ENCODE assay signal across 12 cellular contexts in the genomic region with DNA sequence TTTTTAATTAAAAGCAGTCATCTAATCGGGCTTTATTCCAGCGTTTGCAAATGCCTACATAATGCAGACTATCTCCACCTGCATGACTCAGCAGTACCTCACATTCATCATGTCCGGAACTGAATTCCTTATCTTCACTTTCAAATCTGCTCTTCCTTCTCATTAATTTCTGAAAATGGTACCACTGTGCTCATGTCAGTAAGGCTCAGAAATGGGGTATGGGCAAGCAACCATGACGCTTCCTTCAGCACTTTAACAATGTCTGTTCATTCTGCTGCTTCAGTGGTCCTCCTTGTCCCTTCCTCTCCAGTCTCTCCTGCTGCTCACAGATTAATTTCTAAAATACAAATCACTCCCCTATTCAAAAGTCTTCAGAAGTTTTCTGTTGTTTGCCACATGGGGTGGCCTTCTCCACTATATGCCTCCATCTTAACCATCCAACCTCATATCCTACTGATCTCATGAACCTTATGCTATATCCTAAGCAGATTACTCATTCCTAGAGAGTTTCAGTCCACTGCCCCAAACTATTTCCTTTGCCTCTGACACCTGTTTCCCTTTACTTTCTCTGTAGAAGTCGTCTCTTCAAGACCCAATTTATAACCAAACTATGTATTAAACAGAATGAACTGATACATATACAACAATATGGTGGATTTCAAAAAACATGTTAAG. TPM values are rescaled to one million over a fixed set of nuclear protein-coding genes. Genes with fewer than 3 reads are reported as not detected.
DNase-seq lines count a peak whose midpoint lies in the region; ATAC-seq and TF ChIP-seq lines count a peak whose summit lies in the region.
"Had no signal": no experiment of that assay in that cellular context is flagged by ENCODE, and none has a peak within 500 bp of the region (broad histone marks: within the 10 kb centered on the region; RNA-seq: fewer than 3 reads in every experiment).

No MANE protein-coding gene starts in this region.

- H3K27me3 Mint-ChIP-seq in activated T-cell treated with anti-CD3 and anti-CD28 coated beads, Interleukin-2, amount 50 U/mL, for 24 hours = no peaks in the 10 kb centered on the region
- H3K27me3 Mint-ChIP-seq in activated T-helper 1 cell treated with anti-CD3 and anti-CD28 coated beads, Interleukin-12 subunit alpha, Interleukin-12 subunit beta, Interleukin-2, Interleukin-4 antibody, amounts not matched to agents 30 ng/mL and 10 ng/mL and 1 ng/mL, durations not matched to agents 14 hours and 24 hours and 36 hours (ENCODE audit: insufficient read depth) = no peaks in the 10 kb centered on the region
- no peaks in the 10 kb centered on the region for H3K27me3 Mint-ChIP-seq in stimulated activated naive B cell treated with anti-CD40 and anti-IgM and Interleukin-4, amounts not matched to agents 10 μg/mL and 1 μg/mL and 100 μg/mL, for 72 hours

- ATAC-seq in HG03064 (IDR thresholded peaks at IDR 0.05; ENCODE audit: low read depth, unreplicated experiment) = peak; percentile 59
- peak; percentile 89 to 97 for ATAC-seq in stimulated activated naive B cell treated with anti-CD40 and anti-IgM and Interleukin-4, amounts not matched to agents 10 μg/mL and 1 μg/mL and 100 μg/mL, for 72 hours (replicated peaks)
- ATAC-seq: gastrocnemius medialis, HCT116, pancreas had no signal

- peak overlapping the region; percentile 90 for H3K27ac Mint-ChIP-seq in activated T-cell treated with anti-CD3 and anti-CD28 coated beads, Interleukin-2, amount 50 U/mL, for 24 hours
- H3K27ac Mint-ChIP-seq in activated T-helper 1 cell treated with anti-CD3 and anti-CD28 coated beads, Interleukin-12 subunit alpha, Interleukin-12 subunit beta, Interleukin-2, Interleukin-4 antibody, amounts not matched to agents 30 ng/mL and 10 ng/mL and 1 ng/mL, durations not matched to agents 14 hours and 24 hours and 36 hours = peak overlapping the region; percentile 36
- H3K27ac Mint-ChIP-seq in stimulated activated naive B cell treated with anti-CD40 and anti-IgM and Interleukin-4, amounts not matched to agents 10 μg/mL and 1 μg/mL and 100 μg/mL, for 72 hours = peak overlapping the region; percentile 88

- no peak overlapping the region for H3K4me3 ChIP-seq in uterus
- H3K4me3 ChIP-seq: gastrocnemius medialis, pancreas had no signal

- H3K4me1 Mint-ChIP-seq in activated T-cell treated with anti-CD3 and anti-CD28 coated beads, Interleukin-2, amount 50 U/mL, for 24 hours (ENCODE audit: low read depth) = peaks cover 68% of the 10 kb centered on the region
- peaks cover 72% of the 10 kb centered on the region for H3K4me1 Mint-ChIP-seq in activated T-helper 1 cell treated with anti-CD3 and anti-CD28 coated beads, Interleukin-12 subunit alpha, Interleukin-12 subunit beta, Interleukin-2, Interleukin-4 antibody, amounts not matched to agents 30 ng/mL and 10 ng/mL and 1 ng/mL, durations not matched to agents 14 hours and 24 hours and 36 hours (ENCODE audit: low read depth)
- peaks cover 40 to 60% of the 10 kb centered on the region in 2 donors for H3K4me1 Mint-ChIP-seq in stimulated activated naive B cell treated with anti-CD40 and anti-IgM and Interleukin-4, amounts not matched to agents 10 μg/mL and 1 μg/mL and 100 μg/mL, for 72 hours

- peaks cover 86% of the 10 kb centered on the region for H3K36me3 Mint-ChIP-seq in activated T-cell treated with anti-CD3 and anti-CD28 coated beads, Interleukin-2, amount 50 U/mL, for 24 hours (ENCODE audit: low read depth)
- H3K36me3 Mint-ChIP-seq in activated T-helper 1 cell treated with anti-CD3 and anti-CD28 coated beads, Interleukin-12 subunit alpha, Interleukin-12 subunit beta, Interleukin-2, Interleukin-4 antibody, amounts not matched to agents 30 ng/mL and 10 ng/mL and 1 ng/mL, durations not matched to agents 14 hours and 24 hours and 36 hours (ENCODE audit: low read depth) = peaks cover 46% of the 10 kb centered on the region
- peaks cover 43 to 57% of the 10 kb centered on the region in 2 donors for H3K36me3 Mint-ChIP-seq in stimulated activated naive B cell treated with anti-CD40 and anti-IgM and Interleukin-4, amounts not matched to agents 10 μg/mL and 1 μg/mL and 100 μg/mL, for 72 hours

- intact Hi-C loops in activated T-helper 1 cell treated with anti-CD3 and anti-CD28 coated beads, Interleukin-12 subunit alpha, Interleukin-12 subunit beta, Interleukin-2, Interleukin-4 antibody, amounts not matched to agents 30 ng/mL and 10 ng/mL and 1 ng/mL, durations not matched to agents 14 hours and 24 hours and 36 hours (cut with micrococcal nuclease) = no loop called here
- intact Hi-C loops in uterus (cut with DNase I; ENCODE audit: low total_unique reads) = no loop called here

- no peaks in the 10 kb centered on the region for H3K9me3 Mint-ChIP-seq in activated T-cell treated with anti-CD3 and anti-CD28 coated beads, Interleukin-2, amount 50 U/mL, for 24 hours
- no peaks in the 10 kb centered on the region for H3K9me3 Mint-ChIP-seq in activated T-helper 1 cell treated with anti-CD3 and anti-CD28 coated beads, Interleukin-12 subunit alpha, Interleukin-12 subunit beta, Interleukin-2, Interleukin-4 antibody, amounts not matched to agents 30 ng/mL and 10 ng/mL and 1 ng/mL, durations not matched to agents 14 hours and 24 hours and 36 hours
- H3K9me3 Mint-ChIP-seq in stimulated activated naive B cell treated with anti-CD40 and anti-IgM and Interleukin-4, amounts not matched to agents 10 μg/mL and 1 μg/mL and 100 μg/mL, for 72 hours = no peaks in the 10 kb centered on the region

- H3K9me3 ChIP-seq in uterus = no peaks in the 10 kb centered on the region
- H3K9me3 ChIP-seq: gastrocnemius medialis, pancreas had no signal

- peak overlapping the region; percentile 3 for H3K4me3 Mint-ChIP-seq in activated T-cell treated with anti-CD3 and anti-CD28 coated beads, Interleukin-2, amount 50 U/mL, for 24 hours
- H3K4me3 Mint-ChIP-seq in activated T-helper 1 cell treated with anti-CD3 and anti-CD28 coated beads, Interleukin-12 subunit alpha, Interleukin-12 subunit beta, Interleukin-2, Interleukin-4 antibody, amounts not matched to agents 30 ng/mL and 10 ng/mL and 1 ng/mL, durations not matched to agents 14 hours and 24 hours and 36 hours = peak overlapping the region; percentile 23
- H3K4me3 Mint-ChIP-seq in stimulated activated naive B cell treated with anti-CD40 and anti-IgM and Interleukin-4, amounts not matched to agents 10 μg/mL and 1 μg/mL and 100 μg/mL, for 72 hours = peak overlapping the region; percentile 37 to 52

- no peak for DNase-seq in activated T-cell treated with anti-CD3 and anti-CD28 coated beads, Interleukin-2, amount 50 U/mL, for 24 hours
- DNase-seq in activated T-cell treated with anti-CD3 and anti-CD28 coated beads, Interleukin-2, amount 50 U/mL, for 48 hours = no peak
- no peak for DNase-seq in activated T-helper 1 cell treated with anti-CD3 and anti-CD28 coated beads, Interleukin-12 subunit alpha, Interleukin-12 subunit beta, Interleukin-2, Interleukin-4 antibody, amounts not matched to agents 30 ng/mL and 10 ng/mL and 1 ng/mL, durations not matched to agents 14 hours and 24 hours and 36 hours (ENCODE audit: low spot score)
- no peak for DNase-seq in stimulated activated naive B cell treated with anti-CD40 and anti-IgM and Interleukin-4, amounts not matched to agents 10 μg/mL and 1 μg/mL and 100 μg/mL, for 72 hours
- no peak for DNase-seq in DMS 273 treated with DMSO at 0.1 percent for 48 hours (lab: John Stamatoyannopoulos, UW)
- DNase-seq in effector CD8-positive, alpha-beta T cell (lab: John Stamatoyannopoulos, UW) = no peak
- DNase-seq in uterus = no peak
- DNase-seq: gastrocnemius medialis, NCI-H187 treated with DMSO at 0.1 percent for 48 hours, pancreas had no signal

- no peak for TF ChIP-seq CTCF in uterus (IDR thresholded peaks at IDR 0.05)

- no peak for TF ChIP-seq POLR2A in uterus (IDR thresholded peaks at IDR 0.05)

- H3K27ac ChIP-seq in uterus = no peak overlapping the region
- H3K27ac ChIP-seq: pancreas had no signal

- no peaks in the 10 kb centered on the region for H3K36me3 ChIP-seq in uterus

- H3K4me1 ChIP-seq in uterus = peaks cover 3 to 5% of the 10 kb centered on the region in 2 donors

- no peaks in the 10 kb centered on the region for H3K27me3 ChIP-seq in uterus
- H3K27me3 ChIP-seq: gastrocnemius medialis, pancreas had no signal

RNA-seq across cellular contexts. Expression of a gene that starts 7.0 kb away (rescaled TPM):
- 52.2 and 56.9 TPM in 2 replicates for total RNA-seq in activated T-helper 1 cell treated with anti-CD3 and anti-CD28 coated beads, Interleukin-12 subunit alpha, Interleukin-12 subunit beta, Interleukin-2, Interleukin-4 antibody, amounts not matched to agents 30 ng/mL and 10 ng/mL and 1 ng/mL, durations not matched to agents 14 hours and 24 hours and 36 hours
- total RNA-seq in uterus = 100 to 1,000 TPM in 1 of 4 donors, 10 to 100 TPM in 3; 25.0 to 103 (median 50.7) TPM

RNA-seq across cellular contexts. Expression of a gene that starts 7.4 kb away (rescaled TPM):
- total RNA-seq in activated T-helper 1 cell treated with anti-CD3 and anti-CD28 coated beads, Interleukin-12 subunit alpha, Interleukin-12 subunit beta, Interleukin-2, Interleukin-4 antibody, amounts not matched to agents 30 ng/mL and 10 ng/mL and 1 ng/mL, durations not matched to agents 14 hours and 24 hours and 36 hours = 19.9 and 21.4 TPM in 2 replicates
- 10 to 100 TPM in 3 of 4 donors, 1 to 10 TPM in 1; 6.4 to 55.0 (median 35.9) TPM for total RNA-seq in uterus

Comparison
In these comparisons a context has a peak if more than half of its experiments do, and no peak if none do; other contexts are left out.
1. H3K27ac Mint-ChIP-seq: peak in every context shown above with its lines; median percentile 90 in activated T-cell treated with anti-CD3 and anti-CD28 coated beads, Interleukin-2, amount 50 U/mL, for 24 hours; 88 in stimulated activated naive B cell treated with anti-CD40 and anti-IgM and Interleukin-4, amounts not matched to agents 10 μg/mL and 1 μg/mL and 100 μg/mL, for 72 hours; 36 in activated T-helper 1 cell treated with anti-CD3 and anti-CD28 coated beads, Interleukin-12 subunit alpha, Interleukin-12 subunit beta, Interleukin-2, Interleukin-4 antibody, amounts not matched to agents 30 ng/mL and 10 ng/mL and 1 ng/mL, durations not matched to agents 14 hours and 24 hours and 36 hours.